23 cellular contexts compared by ENCODE assay signal in genomic region chr18:48723016-48723415, GRCh38.
"Had no signal": no experiment of that assay in that cellular context is flagged by ENCODE, and none has a peak within 500 bp of the region (broad histone marks: within the 10 kb centered on the region; RNA-seq: fewer than 3 reads in every experiment).

No MANE protein-coding gene starts in this region.

- H3K79me2 ChIP-seq: hepatocyte had no signal

- DNase-seq: dermis blood vessel endothelial cell; dorsolateral prefrontal cortex; effector CD4-positive, alpha-beta T cell; effector memory CD4-positive, alpha-beta T cell; foreskin keratinocyte; heart left ventricle; hypothalamus; immature natural killer cell; islet precursor cell; left cardiac atrium; left lung; left ventricle myocardium superior; lower lobe of right lung; mesenchymal stem cell; mucosa of descending colon; naive B cell had no signal

- H3K4me3 ChIP-seq: coronary artery, dorsolateral prefrontal cortex, esophagus muscularis mucosa, gastroesophageal sphincter, heart left ventricle, hepatocyte, left lung, lower lobe of right lung, mucosa of descending colon had no signal

- H3K36me3 ChIP-seq: lower lobe of right lung had no signal

- H3K9me3 ChIP-seq: esophagus muscularis mucosa, gastroesophageal sphincter, lower lobe of right lung, mucosa of descending colon had no signal

- H3K27ac ChIP-seq: coronary artery, esophagus muscularis mucosa, foreskin keratinocyte, gastroesophageal sphincter, heart left ventricle, hepatocyte, left lung, lower lobe of right lung had no signal

- ATAC-seq: foreskin keratinocyte, gastroesophageal sphincter, heart left ventricle, left cardiac atrium, left lung, left ventricle myocardium superior, lower lobe of right lung, mucosa of descending colon had no signal

- H2AFZ ChIP-seq: hepatocyte had no signal

- H3K4me2 ChIP-seq: hepatocyte had no signal

- H3K27me3 ChIP-seq: dorsolateral prefrontal cortex, esophagus muscularis mucosa, foreskin keratinocyte, gastroesophageal sphincter, heart left ventricle, hepatocyte, left lung had no signal

- FAIRE-seq: colon, endothelial cell of umbilical vein, frontal cortex had no signal
